In genomic region chrX:72808110-72808509, GRCh38 we compare ENCODE assay signal across 7 cellular contexts. TPM values are rescaled to one million over a fixed set of nuclear protein-coding genes. Genes with fewer than 3 reads are reported as not detected.
"Had no signal": no experiment of that assay in that cellular context is flagged by ENCODE, and none has a peak within 500 bp of the region (broad histone marks: within the 10 kb centered on the region; RNA-seq: fewer than 3 reads in every experiment).

Gene FAM236D, minus strand, starts transcription at chrX:72808210. Its CDS starts 100 bp downstream, at chrX:72808110.

RNA-seq across cellular contexts. Expression of gene FAM236D, which starts in this region (rescaled TPM):
- total RNA-seq: GM23248, GM23338, H1, H4, H7, H9, HFFc6 had no signal
- polyA plus RNA-seq: GM23248, GM23338, H1 had no signal
